1 cellular context compared by ENCODE assay signal in genomic region chr1:234746798-234747196, GRCh38.
A peak's percentile ranks its signal among the peaks of the same experiment; 100 is the strongest.
TF ChIP-seq lines count a peak whose summit lies in the region.

No MANE protein-coding gene starts in this region.

TF ChIP-seq in HEK293, 187 proteins besides CTCF, POLR2A, EP300 and RAD21 (continued from another document):
- TF ChIP-seq, protein P1, sequence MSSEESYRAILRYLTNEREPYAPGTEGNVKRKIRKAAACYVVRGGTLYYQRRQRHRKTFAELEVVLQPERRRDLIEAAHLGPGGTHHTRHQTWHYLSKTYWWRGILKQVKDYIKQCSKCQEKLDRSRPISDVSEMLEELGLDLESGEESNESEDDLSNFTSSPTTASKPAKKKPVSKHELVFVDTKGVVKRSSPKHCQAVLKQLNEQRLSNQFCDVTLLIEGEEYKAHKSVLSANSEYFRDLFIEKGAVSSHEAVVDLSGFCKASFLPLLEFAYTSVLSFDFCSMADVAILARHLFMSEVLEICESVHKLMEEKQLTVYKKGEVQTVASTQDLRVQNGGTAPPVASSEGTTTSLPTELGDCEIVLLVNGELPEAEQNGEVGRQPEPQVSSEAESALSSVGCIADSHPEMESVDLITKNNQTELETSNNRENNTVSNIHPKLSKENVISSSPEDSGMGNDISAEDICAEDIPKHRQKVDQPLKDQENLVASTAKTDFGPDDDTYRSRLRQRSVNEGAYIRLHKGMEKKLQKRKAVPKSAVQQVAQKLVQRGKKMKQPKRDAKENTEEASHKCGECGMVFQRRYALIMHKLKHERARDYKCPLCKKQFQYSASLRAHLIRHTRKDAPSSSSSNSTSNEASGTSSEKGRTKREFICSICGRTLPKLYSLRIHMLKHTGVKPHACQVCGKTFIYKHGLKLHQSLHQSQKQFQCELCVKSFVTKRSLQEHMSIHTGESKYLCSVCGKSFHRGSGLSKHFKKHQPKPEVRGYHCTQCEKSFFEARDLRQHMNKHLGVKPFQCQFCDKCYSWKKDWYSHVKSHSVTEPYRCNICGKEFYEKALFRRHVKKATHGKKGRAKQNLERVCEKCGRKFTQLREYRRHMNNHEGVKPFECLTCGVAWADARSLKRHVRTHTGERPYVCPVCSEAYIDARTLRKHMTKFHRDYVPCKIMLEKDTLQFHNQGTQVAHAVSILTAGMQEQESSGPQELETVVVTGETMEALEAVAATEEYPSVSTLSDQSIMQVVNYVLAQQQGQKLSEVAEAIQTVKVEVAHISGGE (tag by site-specific recombination; conservative IDR thresholded peaks at IDR 0.05; ENCODE audit: low read depth), result no peak
- TF ChIP-seq SCRT2 (tag by site-specific recombination; IDR thresholded peaks at IDR 0.05) (no peak), ZNF157 (tag by site-specific recombination; IDR thresholded peaks at IDR 0.05) (0 out of 2 replicates have a peak, but pooled peaks have one; percentile 7), PRDM10 (tag by site-specific recombination; IDR thresholded peaks at IDR 0.05) (peak; percentile 1; the same call in 1 of the 2 replicates)
